Comparison of ENCODE assay signal across 1 cellular context in the genomic region with DNA sequence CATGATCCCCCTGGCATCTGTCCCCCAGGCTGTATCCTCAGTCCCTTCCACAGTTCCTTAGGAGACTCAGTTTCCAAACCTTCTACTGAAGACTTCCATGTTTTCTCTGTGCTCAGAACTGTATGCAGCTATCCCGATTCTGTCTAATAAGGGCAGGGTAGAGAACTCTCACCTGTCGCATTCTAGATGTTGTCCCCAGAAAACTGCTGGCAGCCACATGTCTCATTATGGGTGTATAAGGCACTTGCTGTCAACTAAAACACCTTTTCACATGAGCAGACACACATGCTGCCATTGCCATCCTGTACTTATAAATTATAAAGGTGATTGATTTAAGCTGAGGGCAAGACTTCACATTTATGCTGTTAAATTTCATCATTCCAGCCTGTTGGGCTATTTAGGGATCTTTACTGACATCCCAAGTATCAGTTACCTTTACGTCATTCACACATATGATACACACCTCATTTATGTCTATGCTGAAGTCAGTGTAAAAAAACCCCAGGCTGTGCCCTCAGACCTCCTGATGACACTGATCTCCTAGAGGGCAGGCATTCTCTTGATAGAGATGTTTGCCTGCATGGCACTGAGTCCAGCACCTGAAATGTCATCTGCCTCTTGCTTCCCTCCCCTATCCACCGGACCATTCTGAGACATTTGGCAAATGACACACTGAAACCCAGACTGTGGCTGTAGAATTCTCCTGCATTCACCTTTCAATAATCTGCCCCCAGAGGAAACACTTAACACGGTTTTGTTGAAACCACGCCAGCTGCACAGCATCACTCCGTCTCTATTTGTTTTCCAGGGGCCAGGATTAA.
TF ChIP-seq lines count a peak whose summit lies in the region.

No MANE protein-coding gene starts in this region.

TF ChIP-seq in HEK293, 187 proteins besides CTCF, POLR2A, EP300 and RAD21 (continued from another document):
- TF ChIP-seq, protein P1, sequence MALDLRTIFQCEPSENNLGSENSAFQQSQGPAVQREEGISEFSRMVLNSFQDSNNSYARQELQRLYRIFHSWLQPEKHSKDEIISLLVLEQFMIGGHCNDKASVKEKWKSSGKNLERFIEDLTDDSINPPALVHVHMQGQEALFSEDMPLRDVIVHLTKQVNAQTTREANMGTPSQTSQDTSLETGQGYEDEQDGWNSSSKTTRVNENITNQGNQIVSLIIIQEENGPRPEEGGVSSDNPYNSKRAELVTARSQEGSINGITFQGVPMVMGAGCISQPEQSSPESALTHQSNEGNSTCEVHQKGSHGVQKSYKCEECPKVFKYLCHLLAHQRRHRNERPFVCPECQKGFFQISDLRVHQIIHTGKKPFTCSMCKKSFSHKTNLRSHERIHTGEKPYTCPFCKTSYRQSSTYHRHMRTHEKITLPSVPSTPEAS (tag by site-specific recombination; IDR thresholded peaks at IDR 0.05) = no peak
- TF ChIP-seq ZBTB7A (tag by site-specific recombination; IDR thresholded peaks at IDR 0.05; ENCODE audit: low read depth) (no peak), SP7 (tag by site-specific recombination; IDR thresholded peaks at IDR 0.05) (peak; percentile 22; the same call in 1 of the 2 replicates), ZBTB21 (tag by site-specific recombination; IDR thresholded peaks at IDR 0.05) (no peak), ZBTB17 (tag by site-specific recombination; IDR thresholded peaks at IDR 0.05) (peak; percentile 36; the same call in 1 of the 2 replicates), PRDM4 (tag by site-specific recombination; IDR thresholded peaks at IDR 0.05) (peak; percentile 80), ZNF843 (tag by site-specific recombination; IDR thresholded peaks at IDR 0.05) (no peak), ZBTB1 (tag by site-specific recombination; IDR thresholded peaks at IDR 0.05) (no peak), SCRT1 (tag by site-specific recombination; IDR thresholded peaks at IDR 0.05; ENCODE audit: borderline replicate concordance) (peak; percentile 68; the same call in 1 of the 2 replicates), ZBTB8A (tag by site-specific recombination; IDR thresholded peaks at IDR 0.05) (no peak), OSR2 (tag by site-specific recombination; IDR thresholded peaks at IDR 0.05) (0 out of 2 replicates have a peak, but pooled peaks have one; percentile 9), ZNF677 (tag by site-specific recombination; IDR thresholded peaks at IDR 0.05) (no peak), HOXD13 (CRISPR knock-in tag; IDR thresholded peaks at IDR 0.05; ENCODE audit: borderline replicate concordance) (no peak), GLIS2 (tag by site-specific recombination; IDR thresholded peaks at IDR 0.05) (no peak), ZEB2 (tag by site-specific recombination; IDR thresholded peaks at IDR 0.05) (no peak)
- TF ChIP-seq, protein P2, sequence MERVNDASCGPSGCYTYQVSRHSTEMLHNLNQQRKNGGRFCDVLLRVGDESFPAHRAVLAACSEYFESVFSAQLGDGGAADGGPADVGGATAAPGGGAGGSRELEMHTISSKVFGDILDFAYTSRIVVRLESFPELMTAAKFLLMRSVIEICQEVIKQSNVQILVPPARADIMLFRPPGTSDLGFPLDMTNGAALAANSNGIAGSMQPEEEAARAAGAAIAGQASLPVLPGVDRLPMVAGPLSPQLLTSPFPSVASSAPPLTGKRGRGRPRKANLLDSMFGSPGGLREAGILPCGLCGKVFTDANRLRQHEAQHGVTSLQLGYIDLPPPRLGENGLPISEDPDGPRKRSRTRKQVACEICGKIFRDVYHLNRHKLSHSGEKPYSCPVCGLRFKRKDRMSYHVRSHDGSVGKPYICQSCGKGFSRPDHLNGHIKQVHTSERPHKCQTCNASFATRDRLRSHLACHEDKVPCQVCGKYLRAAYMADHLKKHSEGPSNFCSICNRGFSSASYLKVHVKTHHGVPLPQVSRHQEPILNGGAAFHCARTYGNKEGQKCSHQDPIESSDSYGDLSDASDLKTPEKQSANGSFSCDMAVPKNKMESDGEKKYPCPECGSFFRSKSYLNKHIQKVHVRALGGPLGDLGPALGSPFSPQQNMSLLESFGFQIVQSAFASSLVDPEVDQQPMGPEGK (tag by site-specific recombination; IDR thresholded peaks at IDR 0.05) = 0 out of 2 replicates have a peak, but pooled peaks have one; percentile 20
- TF ChIP-seq, protein P3, sequence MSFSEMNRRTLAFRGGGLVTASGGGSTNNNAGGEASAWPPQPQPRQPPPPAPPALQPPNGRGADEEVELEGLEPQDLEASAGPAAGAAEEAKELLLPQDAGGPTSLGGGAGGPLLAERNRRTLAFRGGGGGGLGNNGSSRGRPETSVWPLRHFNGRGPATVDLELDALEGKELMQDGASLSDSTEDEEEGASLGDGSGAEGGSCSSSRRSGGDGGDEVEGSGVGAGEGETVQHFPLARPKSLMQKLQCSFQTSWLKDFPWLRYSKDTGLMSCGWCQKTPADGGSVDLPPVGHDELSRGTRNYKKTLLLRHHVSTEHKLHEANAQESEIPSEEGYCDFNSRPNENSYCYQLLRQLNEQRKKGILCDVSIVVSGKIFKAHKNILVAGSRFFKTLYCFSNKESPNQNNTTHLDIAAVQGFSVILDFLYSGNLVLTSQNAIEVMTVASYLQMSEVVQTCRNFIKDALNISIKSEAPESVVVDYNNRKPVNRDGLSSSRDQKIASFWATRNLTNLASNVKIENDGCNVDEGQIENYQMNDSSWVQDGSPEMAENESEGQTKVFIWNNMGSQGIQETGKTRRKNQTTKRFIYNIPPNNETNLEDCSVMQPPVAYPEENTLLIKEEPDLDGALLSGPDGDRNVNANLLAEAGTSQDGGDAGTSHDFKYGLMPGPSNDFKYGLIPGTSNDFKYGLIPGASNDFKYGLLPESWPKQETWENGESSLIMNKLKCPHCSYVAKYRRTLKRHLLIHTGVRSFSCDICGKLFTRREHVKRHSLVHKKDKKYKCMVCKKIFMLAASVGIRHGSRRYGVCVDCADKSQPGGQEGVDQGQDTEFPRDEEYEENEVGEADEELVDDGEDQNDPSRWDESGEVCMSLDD (tag by site-specific recombination; IDR thresholded peaks at IDR 0.05) = no peak
- TF ChIP-seq, protein P4, sequence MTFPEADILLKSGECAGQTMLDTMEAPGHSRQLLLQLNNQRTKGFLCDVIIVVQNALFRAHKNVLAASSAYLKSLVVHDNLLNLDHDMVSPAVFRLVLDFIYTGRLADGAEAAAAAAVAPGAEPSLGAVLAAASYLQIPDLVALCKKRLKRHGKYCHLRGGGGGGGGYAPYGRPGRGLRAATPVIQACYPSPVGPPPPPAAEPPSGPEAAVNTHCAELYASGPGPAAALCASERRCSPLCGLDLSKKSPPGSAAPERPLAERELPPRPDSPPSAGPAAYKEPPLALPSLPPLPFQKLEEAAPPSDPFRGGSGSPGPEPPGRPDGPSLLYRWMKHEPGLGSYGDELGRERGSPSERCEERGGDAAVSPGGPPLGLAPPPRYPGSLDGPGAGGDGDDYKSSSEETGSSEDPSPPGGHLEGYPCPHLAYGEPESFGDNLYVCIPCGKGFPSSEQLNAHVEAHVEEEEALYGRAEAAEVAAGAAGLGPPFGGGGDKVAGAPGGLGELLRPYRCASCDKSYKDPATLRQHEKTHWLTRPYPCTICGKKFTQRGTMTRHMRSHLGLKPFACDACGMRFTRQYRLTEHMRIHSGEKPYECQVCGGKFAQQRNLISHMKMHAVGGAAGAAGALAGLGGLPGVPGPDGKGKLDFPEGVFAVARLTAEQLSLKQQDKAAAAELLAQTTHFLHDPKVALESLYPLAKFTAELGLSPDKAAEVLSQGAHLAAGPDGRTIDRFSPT (tag by site-specific recombination; IDR thresholded peaks at IDR 0.05) = peak; percentile 48; the same call in 1 of the 2 replicates
